Comparison of ENCODE assay signal across 14 cellular contexts in genomic region chr9:13529321-13530104, GRCh38.
DNase-seq lines count a peak whose midpoint lies in the region; ATAC-seq lines count a peak whose summit lies in the region.
"Had no signal": no experiment of that assay in that cellular context is flagged by ENCODE, and none has a peak within 500 bp of the region (broad histone marks: within the 10 kb centered on the region; RNA-seq: fewer than 3 reads in every experiment).

No MANE protein-coding gene starts in this region.

- no peak overlapping the region for H3K4me2 ChIP-seq in Karpas-422 (ENCODE audit: low read depth, low read length, poor library complexity, severe bottlenecking)

- H3K9ac ChIP-seq in Karpas-422 (ENCODE audit: low read length), result no peak overlapping the region

- H4K20me1 ChIP-seq in Karpas-422 (ENCODE audit: insufficient read depth, low read depth, low read length), result no peaks in the 10 kb centered on the region

- DNase-seq in DMS 273 treated with DMSO at 0.1 percent for 48 hours (lab: John Stamatoyannopoulos, UW) (peak; percentile 5), Karpas-422 (peak; percentile 53), NCI-H82 (lab: John Stamatoyannopoulos, UW) (peak; percentile 94), kidney tubule cell (ENCODE audit: low spot score) (peak; percentile 69), left ventricle myocardium superior (no peak)
- DNase-seq in activated naive CD4-positive, alpha-beta T cell (lab: John Stamatoyannopoulos, UW), result no peak
- DNase-seq: activated gamma-delta T cell, midbrain had no signal

- H3K4me1 ChIP-seq in Karpas-422 (ENCODE audit: low read length), result peaks cover 10% of the 10 kb centered on the region
- H3K4me1 ChIP-seq: pancreas had no signal

- ATAC-seq in HG02938 (IDR thresholded peaks at IDR 0.05; ENCODE audit: unreplicated experiment) (no peak), HG02981 (IDR thresholded peaks at IDR 0.05; ENCODE audit: unreplicated experiment) (no peak), left ventricle myocardium superior (no peak)
- ATAC-seq: Panc1, pancreas, WTC11 had no signal

- no peak overlapping the region for H3K27ac ChIP-seq in Karpas-422 (ENCODE audit: low read length)
- H3K27ac ChIP-seq: C4-2B, pancreas had no signal

- H3K27me3 ChIP-seq in Karpas-422 (ENCODE audit: low read length), result no peaks in the 10 kb centered on the region
- H3K27me3 ChIP-seq: pancreas had no signal

- intact Hi-C loops in left ventricle myocardium superior (cut with micrococcal nuclease), result no loop called here

- no peak overlapping the region for H2AFZ ChIP-seq in Karpas-422 (ENCODE audit: low read length)

- 0 out of 2 replicates have a peak, but pooled peaks cover 7% of the 10 kb centered on the region for H3K9me3 ChIP-seq in Karpas-422 (ENCODE audit: low read length)
- H3K9me3 ChIP-seq: pancreas had no signal

- no peaks in the 10 kb centered on the region for H3K79me2 ChIP-seq in Karpas-422 (ENCODE audit: low read length)

- no peaks in the 10 kb centered on the region for H3K9me2 ChIP-seq in Karpas-422 (replicated peaks; ENCODE audit: insufficient read depth, low read length)

- no peak overlapping the region for H3K4me3 ChIP-seq in Karpas-422 (ENCODE audit: low read length)
- H3K4me3 ChIP-seq: pancreas had no signal

- H3K36me3 ChIP-seq in Karpas-422 (ENCODE audit: insufficient read depth, low read length), result no peaks in the 10 kb centered on the region; the same call in 1 of the 2 replicates
- H3K36me3 ChIP-seq: pancreas had no signal

Comparison
In these comparisons a context has a peak if more than half of its experiments do, and no peak if none do; other contexts are left out.
1. DNase-seq: peak in DMS 273 treated with DMSO at 0.1 percent for 48 hours (single experiment), Karpas-422 (single experiment), NCI-H82 (single experiment) and kidney tubule cell (single experiment); none in activated naive CD4-positive, alpha-beta T cell (0 of 4) and left ventricle myocardium superior (single experiment).